In genomic region chr6:157723376-157723775, GRCh38 we compare ENCODE assay signal across 24 cellular contexts.
"Had no signal": no experiment of that assay in that cellular context is flagged by ENCODE, and none has a peak within 500 bp of the region (broad histone marks: within the 10 kb centered on the region; RNA-seq: fewer than 3 reads in every experiment).

No MANE protein-coding gene starts in this region.

- H3K27me3 ChIP-seq: Peyer's patch had no signal

- H3K9me3 ChIP-seq: Peyer's patch had no signal

- H3K4me3 Mint-ChIP-seq: activated CD8-positive, alpha-beta T cell treated with anti-CD3 and anti-CD28 coated beads for 36 hours; activated naive CD4-positive, alpha-beta T cell treated with anti-CD3 and anti-CD28 coated beads, Interleukin-2, amount 50 U/mL, for 24 hours; activated naive CD8-positive, alpha-beta T cell treated with anti-CD3 and anti-CD28 coated beads, Interleukin-2, amount 50 U/mL, for 24 hours; activated T-cell treated with anti-CD3 and anti-CD28 coated beads, Interleukin-2, amount 50 U/mL, for 24 hours; activated T-helper 1 cell treated with anti-CD3 and anti-CD28 coated beads, Interleukin-12 subunit alpha, Interleukin-12 subunit beta, Interleukin-2, Interleukin-4 antibody, amounts not matched to agents 30 ng/mL and 10 ng/mL and 1 ng/mL, durations not matched to agents 14 hours and 24 hours and 36 hours; IgD-negative memory B cell; T-helper 1 cell treated with Interleukin-12 subunit alpha and Interleukin-12 subunit beta and Interleukin-4 antibody, amounts not matched to agents 30 μg/mL and 1 μg/mL, for 36 hours had no signal

- H3K4me1 Mint-ChIP-seq: activated naive CD4-positive, alpha-beta T cell treated with anti-CD3 and anti-CD28 coated beads, Interleukin-2, amount 50 U/mL, for 24 hours; activated naive CD8-positive, alpha-beta T cell treated with anti-CD3 and anti-CD28 coated beads, Interleukin-2, amount 50 U/mL, for 24 hours; IgD-negative memory B cell had no signal

- H3K9ac ChIP-seq: KMS-11 had no signal

- H3K4me2 ChIP-seq: KMS-11 had no signal

- H3K27ac Mint-ChIP-seq: activated CD8-positive, alpha-beta T cell treated with anti-CD3 and anti-CD28 coated beads for 36 hours; activated naive CD4-positive, alpha-beta T cell treated with anti-CD3 and anti-CD28 coated beads, Interleukin-2, amount 50 U/mL, for 24 hours; activated naive CD8-positive, alpha-beta T cell treated with anti-CD3 and anti-CD28 coated beads, Interleukin-2, amount 50 U/mL, for 24 hours; activated T-cell treated with anti-CD3 and anti-CD28 coated beads, Interleukin-2, amount 50 U/mL, for 24 hours; activated T-helper 1 cell treated with anti-CD3 and anti-CD28 coated beads, Interleukin-12 subunit alpha, Interleukin-12 subunit beta, Interleukin-2, Interleukin-4 antibody, amounts not matched to agents 30 ng/mL and 10 ng/mL and 1 ng/mL, durations not matched to agents 14 hours and 24 hours and 36 hours; IgD-negative memory B cell; T-helper 1 cell treated with Interleukin-12 subunit alpha and Interleukin-12 subunit beta and Interleukin-4 antibody, amounts not matched to agents 30 μg/mL and 1 μg/mL, for 36 hours had no signal

- H3K36me3 ChIP-seq: Peyer's patch had no signal

- H3K4me1 ChIP-seq: Peyer's patch had no signal

- H3K27ac ChIP-seq: KMS-11, Peyer's patch had no signal

- H3K4me3 ChIP-seq: Peyer's patch had no signal

- DNase-seq: activated CD4-positive, alpha-beta T cell treated with anti-CD3 and anti-CD28 coated beads for 4 hours; activated CD8-positive, alpha-beta T cell treated with anti-CD3 and anti-CD28 coated beads for 36 hours; activated effector memory CD4-positive, alpha-beta T cell treated with Interleukin-2 at 50 U/mL for 16 hours; activated naive CD4-positive, alpha-beta T cell; activated naive CD8-positive, alpha-beta T cell treated with anti-CD3 and anti-CD28 coated beads, Interleukin-2, amount 50 U/mL, for 24 hours; activated T-cell treated with anti-CD3 and anti-CD28 coated beads, Interleukin-2, amount 50 U/mL, for 24 hours; amygdala; NCI-H1092; NCI-H1417; NCI-H2029; NCI-H2107; NCI-H2171 treated with DMSO at 0.1 percent for 48 hours; NCI-H226; NCI-H526; NCI-H82; OCI-M1; Peyer's patch; SHP77 had no signal

- ATAC-seq: activated CD4-positive, CD25-positive, alpha-beta regulatory T cell treated with anti-CD3 and anti-CD28 coated beads, Interleukin-2, amount 50 U/mL, for 24 hours; activated CD8-positive, alpha-beta T cell treated with anti-CD3 and anti-CD28 coated beads for 36 hours; activated naive CD8-positive, alpha-beta T cell treated with anti-CD3 and anti-CD28 coated beads, Interleukin-2, amount 50 U/mL, for 24 hours had no signal

- H3K27me3 Mint-ChIP-seq: activated naive CD4-positive, alpha-beta T cell treated with anti-CD3 and anti-CD28 coated beads, Interleukin-2, amount 50 U/mL, for 24 hours; activated T-cell treated with anti-CD3 and anti-CD28 coated beads, Interleukin-2, amount 50 U/mL, for 24 hours had no signal
